In genomic region chr7:105055084-105055483, GRCh38 we compare ENCODE assay signal across 2 cellular contexts.
TF ChIP-seq lines count a peak whose summit lies in the region.

No MANE protein-coding gene starts in this region.

TF ChIP-seq in HEK293, 187 proteins besides CTCF, POLR2A, EP300 and RAD21:
- peak; percentile 84 for TF ChIP-seq ZNF121 (tag by site-specific recombination; IDR thresholded peaks at IDR 0.05)
- peak; percentile 14; the same call in 1 of the 2 replicates for TF ChIP-seq ZNF629 (tag by site-specific recombination; IDR thresholded peaks at IDR 0.05)
- no peak for TF ChIP-seq ZNF132 (tag by site-specific recombination; IDR thresholded peaks at IDR 0.05; ENCODE audit: borderline replicate concordance)
- TF ChIP-seq ZBTB21 (tag by site-specific recombination; IDR thresholded peaks at IDR 0.05): 0 out of 2 replicates have a peak, but pooled peaks have one; percentile 20
- no peak for TF ChIP-seq ZNF837 (tag by site-specific recombination; IDR thresholded peaks at IDR 0.05)
- TF ChIP-seq ZNF776 (tag by site-specific recombination; IDR thresholded peaks at IDR 0.05; ENCODE audit: borderline replicate concordance): no peak

TF ChIP-seq in K562, 482 proteins besides CTCF, POLR2A, EP300 and RAD21:
- no peak for TF ChIP-seq NCOA1 (IDR thresholded peaks at IDR 0.05; ENCODE audit: low read depth)
- no peak for TF ChIP-seq HDAC6 (IDR thresholded peaks at IDR 0.05; ENCODE audit: low read depth, low read length)
- TF ChIP-seq ZNF384 (IDR thresholded peaks at IDR 0.05; ENCODE audit: low read depth, low read length): 0 out of 2 replicates have a peak, but pooled peaks have one; percentile 17
- no peak for TF ChIP-seq GATAD2B (IDR thresholded peaks at IDR 0.05; ENCODE audit: borderline replicate concordance)
- TF ChIP-seq STAT6 (CRISPR knock-in tag; IDR thresholded peaks at IDR 0.05): no peak
- peak; percentile 79 for TF ChIP-seq ZNF121 (CRISPR knock-in tag; conservative IDR thresholded peaks at IDR 0.05)
- TF ChIP-seq RNF2 (IDR thresholded peaks at IDR 0.05): no peak
- TF ChIP-seq U2AF2 (optimal IDR thresholded peaks at IDR 0.05; ENCODE audit: low read depth, low read length): no peak
